15 cellular contexts compared by ENCODE assay signal in genomic region chr12:116346222-116346621, GRCh38.
DNase-seq lines count a peak whose midpoint lies in the region; ATAC-seq and TF ChIP-seq lines count a peak whose summit lies in the region.
"Had no signal": no experiment of that assay in that cellular context is flagged by ENCODE, and none has a peak within 500 bp of the region (broad histone marks: within the 10 kb centered on the region; RNA-seq: fewer than 3 reads in every experiment).

No MANE protein-coding gene starts in this region.

- H3F3A ChIP-seq in PC-3 (ENCODE audit: low read length, unreplicated experiment), result no peaks in the 10 kb centered on the region

- CTCF ChIA-PET in PC-3 (lab: Charles Lee), result interaction anchor here (0.7 kb wide), 2 partner anchors 44 to 358 kb away, joined by 5 read pairs; no protein-coding TSS in a partner anchor

- no peak overlapping the region for H3K9ac ChIP-seq in PC-3 (ENCODE audit: low read length)

- H3K9me2 ChIP-seq in PC-3 (replicated peaks; ENCODE audit: low read length), result no peaks in the 10 kb centered on the region

- no peaks in the 10 kb centered on the region for H3K27me3 Mint-ChIP-seq in stimulated activated memory B cell treated with anti-CD40 and anti-IgM and Interleukin-4, amounts not matched to agents 10 μg/mL and 1 μg/mL and 100 μg/mL, for 72 hours
- H3K27me3 Mint-ChIP-seq: activated B cell treated with CpG ODN at 0.5 μM for 24 hours had no signal

- no peaks in the 10 kb centered on the region for H3K36me3 Mint-ChIP-seq in stimulated activated memory B cell treated with anti-CD40 and anti-IgM and Interleukin-4, amounts not matched to agents 10 μg/mL and 1 μg/mL and 100 μg/mL, for 72 hours
- H3K36me3 Mint-ChIP-seq: CD14-positive monocyte had no signal

- H3K27ac Mint-ChIP-seq in stimulated activated memory B cell treated with anti-CD40 and anti-IgM and Interleukin-4, amounts not matched to agents 10 μg/mL and 1 μg/mL and 100 μg/mL, for 72 hours, result no peak overlapping the region
- H3K27ac Mint-ChIP-seq: activated B cell treated with CpG ODN at 0.5 μM for 24 hours; activated naive CD4-positive, alpha-beta T cell treated with anti-CD3 and anti-CD28 coated beads, Interleukin-2, amount 50 U/mL, for 24 hours; CD14-positive monocyte had no signal

- no peaks in the 10 kb centered on the region for H3K9me3 ChIP-seq in PC-3 (ENCODE audit: low read length)
- H3K9me3 ChIP-seq: vagina had no signal

- BruUV-seq in PC-3 (replicated peaks; lab: Mats Ljungman, UMichigan), result no TSS peak

- no peak overlapping the region for H3K4me2 ChIP-seq in PC-3 (ENCODE audit: low read length)

- peak; percentile 11; the same call in 1 of the 2 replicates for ATAC-seq in PC-3
- ATAC-seq in stimulated activated memory B cell treated with anti-CD40 and anti-IgM and Interleukin-4, amounts not matched to agents 10 μg/mL and 1 μg/mL and 100 μg/mL, for 72 hours, result no peak

- H3K79me2 ChIP-seq in PC-3 (ENCODE audit: low read length), result no peaks in the 10 kb centered on the region

- peaks cover 6% of the 10 kb centered on the region for H3K9me3 Mint-ChIP-seq in stimulated activated memory B cell treated with anti-CD40 and anti-IgM and Interleukin-4, amounts not matched to agents 10 μg/mL and 1 μg/mL and 100 μg/mL, for 72 hours
- H3K9me3 Mint-ChIP-seq: activated naive CD4-positive, alpha-beta T cell treated with anti-CD3 and anti-CD28 coated beads, Interleukin-2, amount 50 U/mL, for 24 hours had no signal

- H3K27ac ChIP-seq in PC-3 (ENCODE audit: low read length), result no peak overlapping the region
- H3K27ac ChIP-seq: vagina had no signal

- no peak overlapping the region for H3K4me3 Mint-ChIP-seq in stimulated activated memory B cell treated with anti-CD40 and anti-IgM and Interleukin-4, amounts not matched to agents 10 μg/mL and 1 μg/mL and 100 μg/mL, for 72 hours
- H3K4me3 Mint-ChIP-seq: activated B cell treated with CpG ODN at 0.5 μM for 24 hours; activated naive CD4-positive, alpha-beta T cell treated with anti-CD3 and anti-CD28 coated beads, Interleukin-2, amount 50 U/mL, for 24 hours; CD14-positive monocyte had no signal

- H3K4me1 Mint-ChIP-seq in stimulated activated memory B cell treated with anti-CD40 and anti-IgM and Interleukin-4, amounts not matched to agents 10 μg/mL and 1 μg/mL and 100 μg/mL, for 72 hours, result peaks cover 25% of the 10 kb centered on the region
- H3K4me1 Mint-ChIP-seq: activated naive CD4-positive, alpha-beta T cell treated with anti-CD3 and anti-CD28 coated beads, Interleukin-2, amount 50 U/mL, for 24 hours; CD14-positive monocyte had no signal

- no peaks in the 10 kb centered on the region for H3K27me3 ChIP-seq in PC-3 (ENCODE audit: low read length)
- H3K27me3 ChIP-seq: MG63, vagina had no signal

- no peaks in the 10 kb centered on the region for H4K20me1 ChIP-seq in PC-3 (ENCODE audit: low read length)

- no peaks in the 10 kb centered on the region for H3K36me3 ChIP-seq in PC-3 (ENCODE audit: low read depth, low read length)
- H3K36me3 ChIP-seq: MG63, vagina had no signal

- intact Hi-C loops in PC-3 (cut with micrococcal nuclease), result no loop called here

- no peak for DNase-seq in PC-3
- DNase-seq in astrocyte of the hippocampus (ENCODE audit: low read depth, low spot score), result peak; percentile 54
- DNase-seq in left kidney (ENCODE audit: low read depth, low spot score), result peak; percentile 73
- no peak for DNase-seq in retinal pigment epithelial cell (ENCODE audit: low read depth)
- DNase-seq in occipital lobe (lab: John Stamatoyannopoulos, UW), result no peak
- DNase-seq in glomerular visceral epithelial cell (ENCODE audit: extremely low spot score), result no peak
- DNase-seq: activated B cell treated with CpG ODN at 0.5 μM for 24 hours; cortex of kidney; stimulated activated CD4-positive, alpha-beta T cell treated with anti-CD3 and anti-CD28 coated beads, Interleukin-4, amount 100 ng/mL, for 4 hours; stimulated activated naive CD4-positive, alpha-beta T cell had no signal

- TF ChIP-seq CTCF in PC-3 (conservative IDR thresholded peaks at IDR 0.05; ENCODE audit: low read depth, low read length) (no peak), retinal pigment epithelial cell (conservative IDR thresholded peaks at IDR 0.05; ENCODE audit: low read depth, low read length) (no peak)

- H2AFZ ChIP-seq in PC-3 (ENCODE audit: low read length), result no peak overlapping the region

- H3K4me3 ChIP-seq in PC-3 (ENCODE audit: low read length) (no peak overlapping the region), retinal pigment epithelial cell (ENCODE audit: low read length) (peak overlapping the region; percentile 11)
- H3K4me3 ChIP-seq: MG63, vagina had no signal

- POLR2A ChIA-PET in PC-3 (lab: Charles Lee; ENCODE audit: unreplicated experiment), result no interaction called here

- H3K4me1 ChIP-seq in PC-3 (ENCODE audit: insufficient read depth, low read length), result peaks cover 9% of the 10 kb centered on the region

Comparison
In these comparisons a context has a peak if more than half of its experiments do, and no peak if none do; other contexts are left out.
1. DNase-seq: peak in astrocyte of the hippocampus (single experiment) and left kidney (single experiment); none in PC-3 (single experiment), retinal pigment epithelial cell (single experiment), occipital lobe (single experiment) and glomerular visceral epithelial cell (single experiment).